In the genomic region with DNA sequence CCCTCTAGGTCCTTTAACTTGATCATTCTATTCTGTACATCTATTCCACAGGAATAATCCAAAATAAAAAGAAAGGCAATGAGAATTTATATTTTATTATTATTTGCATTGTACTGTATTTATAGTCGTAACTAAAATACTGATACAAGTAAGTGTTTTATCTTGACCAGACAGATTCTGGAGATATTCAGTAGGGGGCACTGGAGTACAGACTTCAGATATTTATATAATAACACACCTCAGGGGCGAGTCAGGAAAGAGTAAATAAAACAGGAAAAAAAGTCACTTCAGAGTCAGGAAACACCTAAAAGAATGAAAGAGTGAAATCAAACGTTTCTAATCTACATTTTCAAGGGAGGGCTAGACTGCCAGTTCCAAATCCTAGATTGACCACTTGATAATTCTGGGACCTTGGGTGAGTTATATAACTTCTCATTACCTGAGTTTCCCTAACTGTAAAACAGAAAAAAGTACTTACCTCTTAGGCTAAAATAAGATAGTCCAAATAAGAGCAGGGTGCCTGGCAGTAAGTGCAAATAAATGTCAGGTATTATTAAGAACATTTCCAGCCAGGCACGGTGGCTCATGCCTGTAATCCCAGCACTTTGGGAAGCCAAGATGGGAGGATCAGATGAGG, we compare ENCODE assay signal across 8 cellular contexts. TPM values are rescaled to one million over a fixed set of nuclear protein-coding genes. Genes with fewer than 3 reads are reported as not detected.
DNase-seq lines count a peak whose midpoint lies in the region; ATAC-seq and TF ChIP-seq lines count a peak whose summit lies in the region.

No MANE protein-coding gene starts in this region.

- no peaks in the 10 kb centered on the region for H3K27me3 ChIP-seq in cardiac muscle cell
- no peaks in the 10 kb centered on the region for H3K27me3 ChIP-seq in hepatocyte
- no peaks in the 10 kb centered on the region for H3K27me3 ChIP-seq in tibial artery

- no peaks in the 10 kb centered on the region for H3K9me3 Mint-ChIP-seq in activated B cell treated with CpG ODN at 0.5 μM for 24 hours

- POLR2A ChIA-PET in activated B cell treated with CpG ODN at 0.5 μM for 24 hours (lab: Charles Lee) = interaction anchor here (0.7 kb wide), 2 partner anchors 33 to 194 kb away, joined by 3 to 4 read pairs; no protein-coding TSS in a partner anchor

- peaks cover 11% of the 10 kb centered on the region for H3K4me1 ChIP-seq in cardiac muscle cell (ENCODE audit: low read depth)
- H3K4me1 ChIP-seq in hepatocyte (ENCODE audit: insufficient read depth) = no peaks in the 10 kb centered on the region
- H3K4me1 ChIP-seq in tibial artery = peaks cover 0 to 9% (median 0%) of the 10 kb centered on the region in 4 donors

- TF ChIP-seq CTCF in cardiac muscle cell (IDR thresholded peaks at IDR 0.05; ENCODE audit: low read depth, low read length) (peak; percentile 31), activated B cell treated with CpG ODN at 0.5 μM for 24 hours (IDR thresholded peaks at IDR 0.05) (no peak), hepatocyte (IDR thresholded peaks at IDR 0.05; ENCODE audit: poor library complexity) (peak; percentile 61), tibial artery (IDR thresholded peaks at IDR 0.05) (peak; percentile 56)

- H3K27ac Mint-ChIP-seq in activated B cell treated with CpG ODN at 0.5 μM for 24 hours = peak overlapping the region; percentile 25

- H3K4me3 ChIP-seq in cardiac muscle cell = no peak overlapping the region
- H3K4me3 ChIP-seq in hepatocyte = no peak overlapping the region
- no peak overlapping the region for H3K4me3 ChIP-seq in tibial artery

- no peak overlapping the region for H3K4me3 Mint-ChIP-seq in activated B cell treated with CpG ODN at 0.5 μM for 24 hours

- peaks cover 53% of the 10 kb centered on the region for H3K36me3 Mint-ChIP-seq in activated B cell treated with CpG ODN at 0.5 μM for 24 hours (ENCODE audit: low read depth)

- CTCF ChIA-PET in activated B cell treated with CpG ODN at 0.5 μM for 24 hours (lab: Charles Lee) = interaction anchor here (0.8 to 5.4 kb wide), 5 partner anchors 12 to 109 kb away, joined by 3 to 44 read pairs (median 4); no protein-coding TSS in a partner anchor

- H3K36me3 ChIP-seq in cardiac muscle cell = peaks cover 28% of the 10 kb centered on the region
- H3K36me3 ChIP-seq in hepatocyte (replicated peaks; ENCODE audit: insufficient read depth, low read depth) = peaks cover under 1% of the 10 kb centered on the region
- H3K36me3 ChIP-seq in tibial artery = peaks cover 44 to 58% (median 50%) of the 10 kb centered on the region in 3 donors

- H3K9me2 ChIP-seq in hepatocyte (replicated peaks; ENCODE audit: insufficient read depth) = no peaks in the 10 kb centered on the region

- H3K79me2 ChIP-seq in hepatocyte = no peaks in the 10 kb centered on the region

- peaks cover 9% of the 10 kb centered on the region for H3K4me1 Mint-ChIP-seq in activated B cell treated with CpG ODN at 0.5 μM for 24 hours

- H3K9me3 ChIP-seq in cardiac muscle cell (ENCODE audit: low read depth) (no peaks in the 10 kb centered on the region), hepatocyte (ENCODE audit: low read depth) (no peaks in the 10 kb centered on the region), tibial artery (no peaks in the 10 kb centered on the region)

- H3K4me2 ChIP-seq in hepatocyte = no peak overlapping the region

- peak overlapping the region; percentile 27 for H3K27ac ChIP-seq in cardiac muscle cell
- H3K27ac ChIP-seq in hepatocyte = no peak overlapping the region
- peak overlapping the region; percentile 48 to 63 for H3K27ac ChIP-seq in tibial artery

- H2AFZ ChIP-seq in hepatocyte = no peak overlapping the region

- H3K27me3 Mint-ChIP-seq in activated B cell treated with CpG ODN at 0.5 μM for 24 hours = no peaks in the 10 kb centered on the region

- WGBS in hepatocyte (ENCODE audit: low lambda C conversion rate, missing lambda C conversion rate) = 34% methylated on average over 4 of the region's 4 CpGs

- H4K20me1 ChIP-seq in hepatocyte (ENCODE audit: insufficient read depth, poor library complexity, severe bottlenecking) = no peaks in the 10 kb centered on the region

- ATAC-seq in activated B cell treated with CpG ODN at 0.5 μM for 24 hours (ENCODE audit: low read depth) (peak; percentile 28), GM21576 (IDR thresholded peaks at IDR 0.05; ENCODE audit: unreplicated experiment) (no peak), HG02571 (IDR thresholded peaks at IDR 0.05; ENCODE audit: unreplicated experiment) (no peak)

- intact Hi-C loops in cardiac septum (cut with DNase I) = no loop called here
- intact Hi-C loops in activated B cell treated with CpG ODN at 0.5 μM for 24 hours (cut with micrococcal nuclease) = loop anchor here (1.0 to 10.0 kb wide), 5 partner anchors 46 to 944 kb away; a partner anchor contains a TSS
- intact Hi-C loops in tibial artery (cut with DNase I; ENCODE audit: low total_unique reads) = loop anchor here (5.0 kb wide), 1 partner anchor 42 kb away; no protein-coding TSS in a partner anchor

- DNase-seq in cardiac muscle cell (ENCODE audit: low read depth in 1 of 2, low spot score in 1 of 2) (peak; percentile 41 to 44), cardiac septum (ENCODE audit: low spot score) (no peak), NCI-H2029 (lab: John Stamatoyannopoulos, UW) (peak; percentile 84), activated B cell treated with CpG ODN at 0.5 μM for 24 hours (no peak), hepatocyte (ENCODE audit: low spot score) (peak; percentile 58), tibial artery (no peak)

RNA-seq across cellular contexts. Expression of a gene that starts 31.1 kb away (rescaled TPM):
- total RNA-seq in cardiac muscle cell (1.5 and 1.6 TPM in 2 replicates), cardiac septum (16.0 TPM), activated B cell treated with CpG ODN at 0.5 μM for 24 hours (30.5 and 36.2 TPM in 2 replicates), hepatocyte (4.7 and 5.1 TPM in 2 replicates)
- polyA plus RNA-seq in cardiac muscle cell (5.7 and 9.3 TPM in 2 replicates), hepatocyte (5.0 and 8.0 TPM in 2 replicates)

RNA-seq across cellular contexts. Expression of a gene that starts 56.4 kb away (rescaled TPM):
- total RNA-seq in cardiac muscle cell (14.0 and 18.4 TPM in 2 replicates), cardiac septum (13.7 TPM), activated B cell treated with CpG ODN at 0.5 μM for 24 hours (63.4 and 70.3 TPM in 2 replicates), hepatocyte (16.3 and 18.3 TPM in 2 replicates)
- polyA plus RNA-seq in cardiac muscle cell (9.9 and 14.1 TPM in 2 replicates), hepatocyte (6.1 and 9.3 TPM in 2 replicates)

Comparison
In these comparisons a context has a peak if more than half of its experiments do, and no peak if none do; other contexts are left out.
1. DNase-seq: peak in cardiac muscle cell (2 of 2), NCI-H2029 (single experiment) and hepatocyte (single experiment); none in cardiac septum (single experiment), activated B cell treated with CpG ODN at 0.5 μM for 24 hours (single experiment) and tibial artery (0 of 2).